2 cellular contexts compared by ENCODE assay signal in the genomic region with DNA sequence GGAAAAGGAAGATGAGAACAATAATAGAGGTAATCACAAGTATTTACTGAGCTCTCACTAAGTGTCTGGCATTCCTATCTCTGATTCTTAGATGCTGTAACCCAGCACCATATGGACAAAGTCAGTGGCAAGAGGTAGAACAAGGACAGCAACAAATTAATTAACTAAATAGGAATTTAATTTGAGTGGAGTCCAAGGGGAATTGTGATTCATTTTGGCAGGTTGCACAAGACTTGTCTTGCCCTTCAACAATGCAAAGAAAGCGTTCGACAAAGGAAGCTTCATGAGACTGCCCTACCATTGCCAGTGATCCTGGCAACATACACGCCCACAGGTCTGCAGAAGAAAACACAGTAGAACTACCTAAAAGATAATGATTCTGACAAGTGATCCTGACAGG.
TF ChIP-seq lines count a peak whose summit lies in the region.

No MANE protein-coding gene starts in this region.

TF ChIP-seq in SK-N-SH treated with all-trans-retinoic acid at 6 μM for 48 hours, 23 proteins besides CTCF, POLR2A, EP300 and RAD21:
- TF ChIP-seq ISL1 (CRISPR knock-in tag; IDR thresholded peaks at IDR 0.05): peak; percentile 82
- peak; percentile 56 for TF ChIP-seq TCF4 (CRISPR knock-in tag; IDR thresholded peaks at IDR 0.05; ENCODE audit: borderline replicate concordance)
- no peak for TF ChIP-seq OSR1 (CRISPR knock-in tag; IDR thresholded peaks at IDR 0.05)

TF ChIP-seq in SK-N-SH, 30 proteins besides CTCF, POLR2A, EP300 and RAD21:
- TF ChIP-seq RFX5 (IDR thresholded peaks at IDR 0.05; ENCODE audit: low read length): no peak
- no peak for TF ChIP-seq SIN3A (IDR thresholded peaks at IDR 0.05; ENCODE audit: borderline replicate concordance, low read depth, low read length)
